Comparison of ENCODE assay signal across 2 cellular contexts in the genomic region with DNA sequence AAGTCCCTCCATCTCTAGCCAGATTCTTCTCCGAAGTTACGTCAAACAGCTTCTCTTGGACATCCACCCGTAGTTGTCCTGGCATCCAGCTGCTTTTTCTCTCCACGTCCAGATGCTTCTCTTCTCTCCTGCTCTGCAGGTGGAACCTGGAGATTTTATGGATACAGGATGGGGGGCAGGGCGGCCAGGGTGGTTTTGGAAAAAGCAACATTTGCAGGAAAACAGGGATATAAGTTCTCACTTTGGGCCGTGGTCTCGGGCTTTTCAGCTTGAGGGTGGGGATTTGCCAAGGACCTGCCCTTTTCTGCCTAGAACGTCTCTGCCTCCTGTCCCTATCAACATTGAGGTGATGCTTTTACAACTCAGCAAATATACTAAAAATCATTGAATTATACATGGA.
TF ChIP-seq lines count a peak whose summit lies in the region.

No MANE protein-coding gene starts in this region.

TF ChIP-seq in GM23338, 12 proteins besides CTCF, POLR2A, EP300 and RAD21 (continues in another document):
- TF ChIP-seq JUNB (IDR thresholded peaks at IDR 0.05; ENCODE audit: unreplicated experiment), result no peak
- TF ChIP-seq ZNF331 (CRISPR knock-in tag; IDR thresholded peaks at IDR 0.05; ENCODE audit: low read depth), result no peak
- TF ChIP-seq STAT1 (IDR thresholded peaks at IDR 0.05; ENCODE audit: unreplicated experiment), result no peak
- TF ChIP-seq ZNF114 (CRISPR knock-in tag; IDR thresholded peaks at IDR 0.05), result no peak
- TF ChIP-seq, protein P1, sequence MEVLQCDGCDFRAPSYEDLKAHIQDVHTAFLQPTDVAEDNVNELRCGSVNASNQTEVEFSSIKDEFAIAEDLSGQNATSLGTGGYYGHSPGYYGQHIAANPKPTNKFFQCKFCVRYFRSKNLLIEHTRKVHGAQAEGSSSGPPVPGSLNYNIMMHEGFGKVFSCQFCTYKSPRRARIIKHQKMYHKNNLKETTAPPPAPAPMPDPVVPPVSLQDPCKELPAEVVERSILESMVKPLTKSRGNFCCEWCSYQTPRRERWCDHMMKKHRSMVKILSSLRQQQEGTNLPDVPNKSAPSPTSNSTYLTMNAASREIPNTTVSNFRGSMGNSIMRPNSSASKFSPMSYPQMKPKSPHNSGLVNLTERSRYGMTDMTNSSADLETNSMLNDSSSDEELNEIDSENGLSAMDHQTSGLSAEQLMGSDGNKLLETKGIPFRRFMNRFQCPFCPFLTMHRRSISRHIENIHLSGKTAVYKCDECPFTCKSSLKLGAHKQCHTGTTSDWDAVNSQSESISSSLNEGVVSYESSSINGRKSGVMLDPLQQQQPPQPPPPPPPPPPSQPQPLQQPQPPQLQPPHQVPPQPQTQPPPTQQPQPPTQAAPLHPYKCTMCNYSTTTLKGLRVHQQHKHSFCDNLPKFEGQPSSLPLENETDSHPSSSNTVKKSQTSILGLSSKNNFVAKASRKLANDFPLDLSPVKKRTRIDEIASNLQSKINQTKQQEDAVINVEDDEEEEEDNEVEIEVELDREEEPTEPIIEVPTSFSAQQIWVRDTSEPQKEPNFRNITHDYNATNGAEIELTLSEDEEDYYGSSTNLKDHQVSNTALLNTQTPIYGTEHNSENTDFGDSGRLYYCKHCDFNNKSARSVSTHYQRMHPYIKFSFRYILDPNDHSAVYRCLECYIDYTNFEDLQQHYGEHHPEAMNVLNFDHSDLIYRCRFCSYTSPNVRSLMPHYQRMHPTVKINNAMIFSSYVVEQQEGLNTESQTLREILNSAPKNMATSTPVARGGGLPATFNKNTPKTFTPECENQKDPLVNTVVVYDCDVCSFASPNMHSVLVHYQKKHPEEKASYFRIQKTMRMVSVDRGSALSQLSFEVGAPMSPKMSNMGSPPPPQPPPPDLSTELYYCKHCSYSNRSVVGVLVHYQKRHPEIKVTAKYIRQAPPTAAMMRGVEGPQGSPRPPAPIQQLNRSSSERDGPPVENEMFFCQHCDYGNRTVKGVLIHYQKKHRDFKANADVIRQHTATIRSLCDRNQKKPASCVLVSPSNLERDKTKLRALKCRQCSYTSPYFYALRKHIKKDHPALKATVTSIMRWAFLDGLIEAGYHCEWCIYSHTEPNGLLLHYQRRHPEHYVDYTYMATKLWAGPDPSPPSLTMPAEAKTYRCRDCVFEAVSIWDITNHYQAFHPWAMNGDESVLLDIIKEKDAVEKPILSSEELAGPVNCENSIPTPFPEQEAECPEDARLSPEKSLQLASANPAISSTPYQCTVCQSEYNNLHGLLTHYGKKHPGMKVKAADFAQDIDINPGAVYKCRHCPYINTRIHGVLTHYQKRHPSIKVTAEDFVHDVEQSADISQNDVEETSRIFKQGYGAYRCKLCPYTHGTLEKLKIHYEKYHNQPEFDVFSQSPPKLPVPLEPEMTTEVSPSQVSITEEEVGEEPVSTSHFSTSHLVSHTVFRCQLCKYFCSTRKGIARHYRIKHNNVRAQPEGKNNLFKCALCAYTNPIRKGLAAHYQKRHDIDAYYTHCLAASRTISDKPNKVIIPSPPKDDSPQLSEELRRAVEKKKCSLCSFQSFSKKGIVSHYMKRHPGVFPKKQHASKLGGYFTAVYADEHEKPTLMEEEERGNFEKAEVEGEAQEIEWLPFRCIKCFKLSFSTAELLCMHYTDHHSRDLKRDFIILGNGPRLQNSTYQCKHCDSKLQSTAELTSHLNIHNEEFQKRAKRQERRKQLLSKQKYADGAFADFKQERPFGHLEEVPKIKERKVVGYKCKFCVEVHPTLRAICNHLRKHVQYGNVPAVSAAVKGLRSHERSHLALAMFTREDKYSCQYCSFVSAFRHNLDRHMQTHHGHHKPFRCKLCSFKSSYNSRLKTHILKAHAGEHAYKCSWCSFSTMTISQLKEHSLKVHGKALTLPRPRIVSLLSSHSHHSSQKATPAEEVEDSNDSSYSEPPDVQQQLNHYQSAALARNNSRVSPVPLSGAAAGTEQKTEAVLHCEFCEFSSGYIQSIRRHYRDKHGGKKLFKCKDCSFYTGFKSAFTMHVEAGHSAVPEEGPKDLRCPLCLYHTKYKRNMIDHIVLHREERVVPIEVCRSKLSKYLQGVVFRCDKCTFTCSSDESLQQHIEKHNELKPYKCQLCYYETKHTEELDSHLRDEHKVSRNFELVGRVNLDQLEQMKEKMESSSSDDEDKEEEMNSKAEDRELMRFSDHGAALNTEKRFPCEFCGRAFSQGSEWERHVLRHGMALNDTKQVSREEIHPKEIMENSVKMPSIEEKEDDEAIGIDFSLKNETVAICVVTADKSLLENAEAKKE (CRISPR knock-in tag; IDR thresholded peaks at IDR 0.05), result no peak
- no peak for TF ChIP-seq POLR2AphosphoS5 (IDR thresholded peaks at IDR 0.05; ENCODE audit: low read depth)
- TF ChIP-seq, protein P2, sequence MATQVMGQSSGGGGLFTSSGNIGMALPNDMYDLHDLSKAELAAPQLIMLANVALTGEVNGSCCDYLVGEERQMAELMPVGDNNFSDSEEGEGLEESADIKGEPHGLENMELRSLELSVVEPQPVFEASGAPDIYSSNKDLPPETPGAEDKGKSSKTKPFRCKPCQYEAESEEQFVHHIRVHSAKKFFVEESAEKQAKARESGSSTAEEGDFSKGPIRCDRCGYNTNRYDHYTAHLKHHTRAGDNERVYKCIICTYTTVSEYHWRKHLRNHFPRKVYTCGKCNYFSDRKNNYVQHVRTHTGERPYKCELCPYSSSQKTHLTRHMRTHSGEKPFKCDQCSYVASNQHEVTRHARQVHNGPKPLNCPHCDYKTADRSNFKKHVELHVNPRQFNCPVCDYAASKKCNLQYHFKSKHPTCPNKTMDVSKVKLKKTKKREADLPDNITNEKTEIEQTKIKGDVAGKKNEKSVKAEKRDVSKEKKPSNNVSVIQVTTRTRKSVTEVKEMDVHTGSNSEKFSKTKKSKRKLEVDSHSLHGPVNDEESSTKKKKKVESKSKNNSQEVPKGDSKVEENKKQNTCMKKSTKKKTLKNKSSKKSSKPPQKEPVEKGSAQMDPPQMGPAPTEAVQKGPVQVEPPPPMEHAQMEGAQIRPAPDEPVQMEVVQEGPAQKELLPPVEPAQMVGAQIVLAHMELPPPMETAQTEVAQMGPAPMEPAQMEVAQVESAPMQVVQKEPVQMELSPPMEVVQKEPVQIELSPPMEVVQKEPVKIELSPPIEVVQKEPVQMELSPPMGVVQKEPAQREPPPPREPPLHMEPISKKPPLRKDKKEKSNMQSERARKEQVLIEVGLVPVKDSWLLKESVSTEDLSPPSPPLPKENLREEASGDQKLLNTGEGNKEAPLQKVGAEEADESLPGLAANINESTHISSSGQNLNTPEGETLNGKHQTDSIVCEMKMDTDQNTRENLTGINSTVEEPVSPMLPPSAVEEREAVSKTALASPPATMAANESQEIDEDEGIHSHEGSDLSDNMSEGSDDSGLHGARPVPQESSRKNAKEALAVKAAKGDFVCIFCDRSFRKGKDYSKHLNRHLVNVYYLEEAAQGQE (IDR thresholded peaks at IDR 0.05; ENCODE audit: unreplicated experiment), result no peak
- TF ChIP-seq, protein P3, sequence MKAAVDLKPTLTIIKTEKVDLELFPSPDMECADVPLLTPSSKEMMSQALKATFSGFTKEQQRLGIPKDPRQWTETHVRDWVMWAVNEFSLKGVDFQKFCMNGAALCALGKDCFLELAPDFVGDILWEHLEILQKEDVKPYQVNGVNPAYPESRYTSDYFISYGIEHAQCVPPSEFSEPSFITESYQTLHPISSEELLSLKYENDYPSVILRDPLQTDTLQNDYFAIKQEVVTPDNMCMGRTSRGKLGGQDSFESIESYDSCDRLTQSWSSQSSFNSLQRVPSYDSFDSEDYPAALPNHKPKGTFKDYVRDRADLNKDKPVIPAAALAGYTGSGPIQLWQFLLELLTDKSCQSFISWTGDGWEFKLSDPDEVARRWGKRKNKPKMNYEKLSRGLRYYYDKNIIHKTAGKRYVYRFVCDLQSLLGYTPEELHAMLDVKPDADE (IDR thresholded peaks at IDR 0.05), result no peak
- no peak for TF ChIP-seq EZH2phosphoT487 (IDR thresholded peaks at IDR 0.05; ENCODE audit: unreplicated experiment)
- TF ChIP-seq NANOG (IDR thresholded peaks at IDR 0.05; ENCODE audit: borderline replicate concordance), result no peak

TF ChIP-seq in H1, 55 proteins besides CTCF, POLR2A, EP300 and RAD21:
- TF ChIP-seq CBX5 (IDR thresholded peaks at IDR 0.05; ENCODE audit: low read depth, low read length) (no peak), KDM1A (IDR thresholded peaks at IDR 0.05; ENCODE audit: borderline replicate concordance, low read length) (no peak), JUND (IDR thresholded peaks at IDR 0.05; ENCODE audit: low read length) (no peak), TAF7 (optimal IDR thresholded peaks at IDR 0.05; ENCODE audit: borderline replicate concordance, low read depth, low read length) (no peak), ZNF274 (IDR thresholded peaks at IDR 0.05; ENCODE audit: borderline replicate concordance, extremely low read depth, low read length) (no peak)
